ENCODE assay signal across 9 cellular contexts in the genomic region with DNA sequence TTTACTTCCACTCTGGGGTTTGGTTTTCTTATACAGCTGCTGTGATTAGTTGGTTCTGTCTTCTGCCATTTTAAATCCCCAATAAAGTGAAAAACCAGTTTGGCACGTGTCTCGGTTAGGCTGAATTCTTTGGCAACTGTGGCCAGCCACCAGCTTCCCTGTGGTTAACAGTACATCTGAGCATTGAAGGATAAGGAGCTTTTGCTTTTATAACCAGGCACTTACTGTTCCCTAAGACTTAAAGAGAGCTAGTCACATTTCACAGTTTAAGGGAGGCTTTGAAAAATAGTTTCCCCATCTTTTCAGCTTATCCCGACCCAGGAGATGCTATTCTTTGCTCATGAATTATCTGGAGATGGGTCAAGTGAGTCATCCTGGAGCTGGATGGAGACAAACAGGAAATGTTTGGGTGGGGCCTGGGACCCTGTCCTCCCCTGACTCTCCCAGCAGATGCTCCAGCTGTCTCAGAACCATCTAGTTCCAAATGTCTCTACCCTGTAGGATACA. TPM values are rescaled to one million over a fixed set of nuclear protein-coding genes. Genes with fewer than 3 reads are reported as not detected.
A peak's percentile ranks its signal among the peaks of the same experiment; 100 is the strongest.
DNase-seq lines count a peak whose midpoint lies in the region; ATAC-seq and TF ChIP-seq lines count a peak whose summit lies in the region.
"Had no signal": no experiment of that assay in that cellular context is flagged by ENCODE, and none has a peak within 500 bp of the region (broad histone marks: within the 10 kb centered on the region; RNA-seq: fewer than 3 reads in every experiment).

No MANE protein-coding gene starts in this region.

- peaks cover 10% of the 10 kb centered on the region for H3K4me1 Mint-ChIP-seq in activated naive CD4-positive, alpha-beta T cell treated with anti-CD3 and anti-CD28 coated beads, Interleukin-2, amount 50 U/mL, for 24 hours
- peaks cover 17% of the 10 kb centered on the region for H3K4me1 Mint-ChIP-seq in activated naive CD4-positive, alpha-beta T cell treated with anti-CD3 and anti-CD28 coated beads, Interleukin-2, amount 10 ng/mL, durations not matched to agents 7 days and 5 days
- peaks cover 18% of the 10 kb centered on the region for H3K4me1 Mint-ChIP-seq in type B pancreatic cell (ENCODE audit: unreplicated experiment)
- H3K4me1 Mint-ChIP-seq: IgD-negative memory B cell had no signal

- H3K27ac Mint-ChIP-seq in activated naive CD4-positive, alpha-beta T cell treated with anti-CD3 and anti-CD28 coated beads, Interleukin-2, amount 50 U/mL, for 24 hours: peak overlapping the region; percentile 35
- no peak overlapping the region for H3K27ac Mint-ChIP-seq in activated naive CD4-positive, alpha-beta T cell treated with anti-CD3 and anti-CD28 coated beads, Interleukin-2, amount 10 ng/mL, durations not matched to agents 7 days and 5 days
- peak overlapping the region; percentile 61 for H3K27ac Mint-ChIP-seq in type B pancreatic cell

- peaks cover 19% of the 10 kb centered on the region for H3K36me3 Mint-ChIP-seq in activated naive CD4-positive, alpha-beta T cell treated with anti-CD3 and anti-CD28 coated beads, Interleukin-2, amount 50 U/mL, for 24 hours
- H3K36me3 Mint-ChIP-seq in activated naive CD4-positive, alpha-beta T cell treated with anti-CD3 and anti-CD28 coated beads, Interleukin-2, amount 10 ng/mL, durations not matched to agents 7 days and 5 days: peaks cover 90% of the 10 kb centered on the region
- H3K36me3 Mint-ChIP-seq in type B pancreatic cell: peaks cover 74% of the 10 kb centered on the region

- no peaks in the 10 kb centered on the region for H3K9me3 Mint-ChIP-seq in activated naive CD4-positive, alpha-beta T cell treated with anti-CD3 and anti-CD28 coated beads, Interleukin-2, amount 50 U/mL, for 24 hours
- no peaks in the 10 kb centered on the region for H3K9me3 Mint-ChIP-seq in activated naive CD4-positive, alpha-beta T cell treated with anti-CD3 and anti-CD28 coated beads, Interleukin-2, amount 10 ng/mL, durations not matched to agents 7 days and 5 days
- no peaks in the 10 kb centered on the region for H3K9me3 Mint-ChIP-seq in type B pancreatic cell
- H3K9me3 Mint-ChIP-seq: IgD-negative memory B cell had no signal

- H3K4me3 Mint-ChIP-seq in activated naive CD4-positive, alpha-beta T cell treated with anti-CD3 and anti-CD28 coated beads, Interleukin-2, amount 50 U/mL, for 24 hours: no peak overlapping the region
- no peak overlapping the region for H3K4me3 Mint-ChIP-seq in activated naive CD4-positive, alpha-beta T cell treated with anti-CD3 and anti-CD28 coated beads, Interleukin-2, amount 10 ng/mL, durations not matched to agents 7 days and 5 days
- H3K4me3 Mint-ChIP-seq in type B pancreatic cell: no peak overlapping the region
- H3K4me3 Mint-ChIP-seq: IgD-negative memory B cell had no signal

- peak overlapping the region; percentile 24 to 80 for H3K27ac ChIP-seq in coronary artery

- TF ChIP-seq CTCF in coronary artery (IDR thresholded peaks at IDR 0.05) (no peak), type B pancreatic cell (conservative IDR thresholded peaks at IDR 0.05) (no peak)

- CTCF ChIA-PET in activated naive CD4-positive, alpha-beta T cell treated with anti-CD3 and anti-CD28 coated beads, Interleukin-2, amount 10 ng/mL, durations not matched to agents 7 days and 5 days (lab: Charles Lee): interaction anchor here (0.8 to 5.2 kb wide), 25 partner anchors 10 to 559 kb away, joined by 3 to 90 read pairs (median 6); no protein-coding TSS in a partner anchor

- no peak for ATAC-seq in HG02981 (IDR thresholded peaks at IDR 0.05; ENCODE audit: unreplicated experiment)

- no peak for DNase-seq in activated naive CD4-positive, alpha-beta T cell treated with anti-CD3 and anti-CD28 coated beads, Interleukin-2, amount 10 ng/mL, durations not matched to agents 7 days and 5 days
- no peak for DNase-seq in coronary artery (ENCODE audit: low spot score)
- peak; percentile 48 for DNase-seq in medulla oblongata (ENCODE audit: extremely low spot score)
- DNase-seq in type B pancreatic cell (ENCODE audit: extremely low spot score, unreplicated experiment): no peak
- no peak for DNase-seq in COLO829 (ENCODE audit: low spot score)
- no peak for DNase-seq in NCI-H2171 (lab: John Stamatoyannopoulos, UW)

- H3K27me3 Mint-ChIP-seq in activated naive CD4-positive, alpha-beta T cell treated with anti-CD3 and anti-CD28 coated beads, Interleukin-2, amount 50 U/mL, for 24 hours: no peaks in the 10 kb centered on the region
- H3K27me3 Mint-ChIP-seq in activated naive CD4-positive, alpha-beta T cell treated with anti-CD3 and anti-CD28 coated beads, Interleukin-2, amount 10 ng/mL, durations not matched to agents 7 days and 5 days: no peaks in the 10 kb centered on the region
- no peaks in the 10 kb centered on the region for H3K27me3 Mint-ChIP-seq in type B pancreatic cell
- H3K27me3 Mint-ChIP-seq: IgD-negative memory B cell had no signal

- no peak overlapping the region for H3K4me3 ChIP-seq in coronary artery

RNA-seq across cellular contexts. Expression of gene EML6, which starts 57.3 kb away (rescaled TPM):
- total RNA-seq in type B pancreatic cell (ENCODE audit: low replicate concordance): 6.0 and 8.1 TPM in 2 replicates
